7 cellular contexts compared by ENCODE assay signal in the genomic region with DNA sequence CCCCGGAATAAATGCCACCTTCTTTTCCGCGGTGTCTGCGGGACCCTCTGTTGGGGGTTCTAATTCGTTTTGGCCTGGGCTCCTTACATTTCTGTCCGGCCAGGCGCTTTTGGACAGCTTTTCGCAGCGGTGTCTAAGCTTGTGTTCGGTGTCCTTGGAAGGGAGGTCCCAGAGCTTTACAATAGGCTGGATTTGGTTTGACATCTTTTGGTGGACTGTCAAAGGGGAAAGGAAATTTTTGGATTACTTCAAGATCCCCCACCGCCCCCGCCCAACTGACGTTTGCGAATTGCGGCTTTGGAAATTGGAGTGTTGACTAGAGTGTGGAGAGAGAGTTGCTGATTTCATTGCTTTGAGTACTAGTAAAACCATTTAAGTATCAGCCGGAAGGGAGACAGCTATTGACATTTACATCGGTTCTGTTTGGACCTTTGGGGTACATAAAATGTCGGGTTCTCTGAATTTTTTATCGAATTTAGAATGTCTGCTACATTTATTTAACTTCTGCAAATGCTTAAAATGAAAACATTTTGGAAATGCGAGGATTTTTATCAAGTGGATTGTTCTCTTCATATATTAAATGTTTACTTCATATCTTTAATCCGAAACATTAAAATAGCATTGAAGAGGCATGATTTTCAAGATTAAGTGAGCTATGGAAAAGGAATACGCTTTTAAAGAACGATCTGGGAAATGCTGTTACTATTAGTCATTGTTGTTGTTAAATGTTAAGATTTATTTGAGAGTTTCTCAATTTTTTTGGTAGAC. TPM values are rescaled to one million over a fixed set of nuclear protein-coding genes. Genes with fewer than 3 reads are reported as not detected.
A peak's percentile ranks its signal among the peaks of the same experiment; 100 is the strongest.
DNase-seq lines count a peak whose midpoint lies in the region; ATAC-seq, FAIRE-seq and TF ChIP-seq lines count a peak whose summit lies in the region.

No MANE protein-coding gene starts in this region.

- H2AFZ ChIP-seq in GM23338 (no peak overlapping the region), SU-DHL-6 (ENCODE audit: low read depth, low read length, severe bottlenecking) (no peak overlapping the region)

- H3K4me1 Mint-ChIP-seq in GM23338, result peaks cover 39% of the 10 kb centered on the region

- no peak for TF ChIP-seq CTCF in GM23338 (conservative IDR thresholded peaks at IDR 0.05; ENCODE audit: low read depth in 2 of 2)
- TF ChIP-seq CTCF in SU-DHL-6 (IDR thresholded peaks at IDR 0.05; ENCODE audit: insufficient read depth, low read length, poor library complexity, severe bottlenecking), result no peak
- TF ChIP-seq CTCF in gastroesophageal sphincter (IDR thresholded peaks at IDR 0.05), result no peak

- H3K9me2 ChIP-seq in GM23338 (ENCODE audit: insufficient read depth), result no peaks in the 10 kb centered on the region
- H3K9me2 ChIP-seq in SU-DHL-6 (replicated peaks; ENCODE audit: insufficient read depth, low read length), result no peaks in the 10 kb centered on the region

- ATAC-seq in GM23338 (no peak), gastroesophageal sphincter (no peak), GM21381 (IDR thresholded peaks at IDR 0.05; ENCODE audit: unreplicated experiment) (no peak), GM19328 (IDR thresholded peaks at IDR 0.05; ENCODE audit: unreplicated experiment) (no peak), HG03025 (IDR thresholded peaks at IDR 0.05; ENCODE audit: low FRiP score, unreplicated experiment) (no peak)

- H3K27me3 Mint-ChIP-seq in GM23338 (ENCODE audit: insufficient read depth, low read depth, poor library complexity), result peaks cover 87% of the 10 kb centered on the region

- H3K36me3 ChIP-seq in GM23338 (ENCODE audit: insufficient read depth) (no peaks in the 10 kb centered on the region), SU-DHL-6 (ENCODE audit: low read length) (no peaks in the 10 kb centered on the region), gastroesophageal sphincter (no peaks in the 10 kb centered on the region), small intestine (ENCODE audit: control insufficient read depth in 2 of 2, insufficient read depth in 2 of 2, low read length in 2 of 2) (no peaks in the 10 kb centered on the region)

- TF ChIP-seq EP300 in gastroesophageal sphincter (IDR thresholded peaks at IDR 0.05), result no peak

- peak overlapping the region; percentile 92 for H3K4me3 Mint-ChIP-seq in GM23338

- H3K9me3 Mint-ChIP-seq in GM23338, result no peaks in the 10 kb centered on the region

- H3K4me1 ChIP-seq in GM23338 (ENCODE audit: insufficient read depth) (peaks cover 47% of the 10 kb centered on the region), gastroesophageal sphincter (peaks cover 3 to 68% (median 19%) of the 10 kb centered on the region in 3 donors), small intestine (ENCODE audit: control insufficient read depth in 2 of 2, insufficient read depth in 1 of 2, low read depth in 1 of 2, low read length in 1 of 2) (peaks cover 3 to 18% of the 10 kb centered on the region in 2 donors)

- no peak overlapping the region for H3K27ac ChIP-seq in GM23338 (ENCODE audit: low read depth)
- no peak overlapping the region for H3K27ac ChIP-seq in SU-DHL-6 (ENCODE audit: low read depth, low read length)
- peak overlapping the region in 3 of 4 donors; percentile 40 to 99 (median 97) for H3K27ac ChIP-seq in gastroesophageal sphincter
- no peak overlapping the region for H3K27ac ChIP-seq in small intestine (ENCODE audit: low read depth in 1 of 2, low read length in 1 of 2)

- H4K20me1 ChIP-seq in GM23338 (replicated peaks; ENCODE audit: insufficient read depth) (peaks cover 27% of the 10 kb centered on the region; the same call in 1 of the 2 replicates), SU-DHL-6 (ENCODE audit: low read depth, low read length) (peaks cover 18% of the 10 kb centered on the region)

- no peak overlapping the region for H3K27ac Mint-ChIP-seq in GM23338

- H3K4me2 ChIP-seq in GM23338 (peak overlapping the region; percentile 97), SU-DHL-6 (ENCODE audit: low read depth, low read length, poor library complexity, severe bottlenecking) (peak overlapping the region; percentile 97)

- H3K79me2 ChIP-seq in GM23338 (replicated peaks; ENCODE audit: insufficient read depth), result no peaks in the 10 kb centered on the region
- H3K79me2 ChIP-seq in SU-DHL-6 (ENCODE audit: insufficient read depth, low read length), result peaks cover 43% of the 10 kb centered on the region

- no peaks in the 10 kb centered on the region for H3K36me3 Mint-ChIP-seq in GM23338 (ENCODE audit: low read depth)

- 65 to 71% methylated on average over 10 to 18 of the region's 23 CpGs for WGBS in gastroesophageal sphincter (ENCODE audit: low coverage in 1 of 2), 2 donors
- 22 to 42% (median 30%) methylated on average over 23 of the region's 23 CpGs for WGBS in small intestine, 3 donors

- H3K4me3 ChIP-seq in GM23338 (peak overlapping the region; percentile 82), SU-DHL-6 (ENCODE audit: insufficient read depth, low read length, poor library complexity, severe bottlenecking) (peak overlapping the region; percentile 97), gastroesophageal sphincter (peak overlapping the region in 1 of 2 donors; percentile 88), small intestine (ENCODE audit: low read depth in 1 of 2, low read length in 2 of 2) (peak overlapping the region; percentile 67 to 68)

- peaks cover 18% of the 10 kb centered on the region for H3F3A ChIP-seq in GM23338 (replicated peaks; ENCODE audit: low read depth)
- H3F3A ChIP-seq in SU-DHL-6 (ENCODE audit: insufficient read depth), result peaks cover 28% of the 10 kb centered on the region

- H3K9me3 ChIP-seq in SU-DHL-6 (ENCODE audit: insufficient read depth, low read length) (no peaks in the 10 kb centered on the region), gastroesophageal sphincter (no peaks in the 10 kb centered on the region), small intestine (ENCODE audit: control insufficient read depth, low read depth) (no peaks in the 10 kb centered on the region)

- no peak for TF ChIP-seq POLR2A in gastroesophageal sphincter (IDR thresholded peaks at IDR 0.05)

- peak; percentile 46 for DNase-seq in GM23338 (ENCODE audit: low spot score)
- DNase-seq in small intestine, result peak; percentile 29

- H3K9ac ChIP-seq in SU-DHL-6 (ENCODE audit: low read length), result peak overlapping the region; percentile 84

- no peak for FAIRE-seq in small intestine (lab: Jason Lieb, UNC)

- H3K27me3 ChIP-seq in GM23338 (ENCODE audit: insufficient read depth), result peaks cover 84% of the 10 kb centered on the region
- H3K27me3 ChIP-seq in SU-DHL-6 (ENCODE audit: low read length), result no peaks in the 10 kb centered on the region
- no peaks in the 10 kb centered on the region for H3K27me3 ChIP-seq in gastroesophageal sphincter
- no peaks in the 10 kb centered on the region for H3K27me3 ChIP-seq in small intestine (ENCODE audit: control insufficient read depth in 2 of 2, insufficient read depth in 2 of 2, low read length in 2 of 2)

TF ChIP-seq in GM23338, 12 proteins besides CTCF, POLR2A, EP300 and RAD21 (continues in another document):
- TF ChIP-seq EZH2 (IDR thresholded peaks at IDR 0.05; ENCODE audit: low read depth, unreplicated experiment) (peak; percentile 78), STAT1 (IDR thresholded peaks at IDR 0.05; ENCODE audit: unreplicated experiment) (no peak), CREB1 (CRISPR knock-in tag; IDR thresholded peaks at IDR 0.05; ENCODE audit: low read depth) (no peak), EZH2phosphoT487 (IDR thresholded peaks at IDR 0.05; ENCODE audit: unreplicated experiment) (peak; percentile 56), ZNF331 (CRISPR knock-in tag; IDR thresholded peaks at IDR 0.05; ENCODE audit: low read depth) (no peak), ZNF114 (CRISPR knock-in tag; IDR thresholded peaks at IDR 0.05) (no peak), JUNB (IDR thresholded peaks at IDR 0.05; ENCODE audit: unreplicated experiment) (no peak), REST (IDR thresholded peaks at IDR 0.05; ENCODE audit: unreplicated experiment) (no peak)
- TF ChIP-seq, protein P1, sequence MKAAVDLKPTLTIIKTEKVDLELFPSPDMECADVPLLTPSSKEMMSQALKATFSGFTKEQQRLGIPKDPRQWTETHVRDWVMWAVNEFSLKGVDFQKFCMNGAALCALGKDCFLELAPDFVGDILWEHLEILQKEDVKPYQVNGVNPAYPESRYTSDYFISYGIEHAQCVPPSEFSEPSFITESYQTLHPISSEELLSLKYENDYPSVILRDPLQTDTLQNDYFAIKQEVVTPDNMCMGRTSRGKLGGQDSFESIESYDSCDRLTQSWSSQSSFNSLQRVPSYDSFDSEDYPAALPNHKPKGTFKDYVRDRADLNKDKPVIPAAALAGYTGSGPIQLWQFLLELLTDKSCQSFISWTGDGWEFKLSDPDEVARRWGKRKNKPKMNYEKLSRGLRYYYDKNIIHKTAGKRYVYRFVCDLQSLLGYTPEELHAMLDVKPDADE (IDR thresholded peaks at IDR 0.05), result no peak

RNA-seq across cellular contexts. Expression of gene PURA, which starts 4.7 kb away (rescaled TPM):
- total RNA-seq in GM23338 (2014; rRNA removed; shearing (Covaris generic)), result 2.3 and 2.6 TPM in 2 replicates
- polyA plus RNA-seq in GM23338 (2016; fragmentation: Nextera tagmentation; extraction: Ambion mirVana) (1.3 and 1.5 TPM in 2 replicates), small intestine (1 to 10 TPM; 4.8 to 9.6 (median 7.0) TPM)
- 10 to 100 TPM; 38.0 to 61.0 (median 49.1) TPM for total RNA-seq in gastroesophageal sphincter

RNA-seq across cellular contexts. Expression of gene IGIP, which starts 16.5 kb away (rescaled TPM):
- total RNA-seq in GM23338 (2014; rRNA removed; shearing (Covaris generic)), result 0.38 and 1.0 TPM in 2 replicates
- polyA plus RNA-seq in GM23338 (2016; fragmentation: Nextera tagmentation; extraction: Ambion mirVana) (0.19 and 0.21 TPM in 2 replicates), small intestine (1 to 10 TPM; 4.6 to 8.3 (median 7.6) TPM)
- 10 to 100 TPM; 26.0 to 36.6 (median 28.7) TPM for total RNA-seq in gastroesophageal sphincter

Comparison
In these comparisons a context has a peak if more than half of its experiments do, and no peak if none do; other contexts are left out.
1. H3K27ac ChIP-seq: peak in gastroesophageal sphincter (3 of 4); none in GM23338 (single experiment), SU-DHL-6 (single experiment) and small intestine (0 of 2).
2. RNA of gene PURA, which starts 4.7 kb away (total RNA-seq): 38.0 to 61.0 TPM in gastroesophageal sphincter; 2.3 to 2.6 TPM in GM23338; every median in the first group is over 10 times any median in the second.
3. RNA of gene IGIP, which starts 16.5 kb away (total RNA-seq): 26.0 to 36.6 TPM in gastroesophageal sphincter; 0.38 to 1.0 TPM in GM23338; every median in the first group is over 10 times any median in the second.